ENCODE assay signal across 10 cellular contexts in genomic region chr15:44319385-44319784, GRCh38. TPM values are rescaled to one million over a fixed set of nuclear protein-coding genes. Genes with fewer than 3 reads are reported as not detected.
DNase-seq lines count a peak whose midpoint lies in the region; ATAC-seq, FAIRE-seq and TF ChIP-seq lines count a peak whose summit lies in the region.
"Had no signal": no experiment of that assay in that cellular context is flagged by ENCODE, and none has a peak within 500 bp of the region (broad histone marks: within the 10 kb centered on the region; RNA-seq: fewer than 3 reads in every experiment).

No MANE protein-coding gene starts in this region.

- RAD21 ChIA-PET in GM12878 (lab: Charles Lee; ENCODE audit: unreplicated experiment) = interaction anchor here (0.6 to 4.8 kb wide), 17 partner anchors 10 to 249 kb away, joined by 3 to 60 read pairs (median 5); partner anchors contain the start of gene GOLM2

- intact Hi-C loops in GM12878 (cut with micrococcal nuclease; ENCODE audit: unreplicated experiment) = loop anchor here (1.0 to 5.0 kb wide), 5 partner anchors 31 to 417 kb away; partner anchors contain the start of gene GOLM2

- in situ Hi-C loops in GM12878 (cut with MboI) = no loop called here

- no peak for TF ChIP-seq EP300 in GM12878 (IDR thresholded peaks at IDR 0.05; ENCODE audit: borderline replicate concordance in 1 of 2, control insufficient read depth in 1 of 2, low read depth in 2 of 2, low read length in 2 of 2)

- TF ChIP-seq CTCF in GM12878 (IDR thresholded peaks at IDR 0.05 in 2 of 3, conservative IDR thresholded peaks at IDR 0.05 in 1 of 3; ENCODE audit: control insufficient read depth in 2 of 3, extremely low read depth in 1 of 3, insufficient read depth in 1 of 3, low read depth in 3 of 3, low read length in 3 of 3) (peak; percentile 76 to 81 (median 80)), mesothelial cell of epicardium (IDR thresholded peaks at IDR 0.05; ENCODE audit: unreplicated experiment) (no peak)

- peaks cover 7% of the 10 kb centered on the region for H3K79me2 ChIP-seq in GM12878 (ENCODE audit: control insufficient read depth, insufficient read depth, low read length)

- TF ChIP-seq POLR2A in GM12878 (IDR thresholded peaks at IDR 0.05; ENCODE audit: low read depth, low read length) = no peak

- no peak overlapping the region for H3K4me3 Mint-ChIP-seq in mesothelial cell of epicardium

- H4K20me1 ChIP-seq in GM12878 (ENCODE audit: control insufficient read depth, insufficient read depth) = no peaks in the 10 kb centered on the region

- peaks cover 5% of the 10 kb centered on the region for H3K4me1 Mint-ChIP-seq in mesothelial cell of epicardium

- peak; percentile 97 for FAIRE-seq in GM12878 (lab: Jason Lieb, UNC)

- CTCF ChIA-PET in GM12878 (lab: Yijun Ruan, JAX) = interaction anchor here (0.6 to 7.2 kb wide), 23 partner anchors 8 to 472 kb away, joined by 3 to 77 read pairs (median 5); partner anchors contain the start of gene GOLM2

- H3K4me3 ChIP-seq in GM12878 = no peak overlapping the region

- H3K36me3 ChIP-seq in GM12878 (ENCODE audit: control insufficient read depth in 2 of 2, insufficient read depth in 2 of 2, low read length in 1 of 2) = no peaks in the 10 kb centered on the region
- H3K36me3 ChIP-seq: neutrophil had no signal

- no peaks in the 10 kb centered on the region for H3K9me3 ChIP-seq in GM12878 (replicated peaks; ENCODE audit: control insufficient read depth, insufficient read depth, low read length)
- H3K9me3 ChIP-seq: neutrophil had no signal

- DNase-seq in GM12878 (ENCODE audit: low read depth, low spot score) = peak; percentile 47
- no peak for DNase-seq in mesothelial cell of epicardium (ENCODE audit: low spot score in 2 of 2, unreplicated experiment in 2 of 2)
- DNase-seq in glomerular visceral epithelial cell (ENCODE audit: extremely low spot score) = no peak
- DNase-seq: activated effector memory CD4-positive, alpha-beta T cell treated with anti-CD3 and anti-CD28 coated beads, Interleukin-2, amount 50 U/mL, for 16 hours had no signal

- ATAC-seq in GM18499 (IDR thresholded peaks at IDR 0.05; ENCODE audit: insufficient read depth, unreplicated experiment) = peak; percentile 64
- peak; percentile 79 for ATAC-seq in GM21381 (IDR thresholded peaks at IDR 0.05; ENCODE audit: unreplicated experiment)
- peak; percentile 79 for ATAC-seq in HG03159 (IDR thresholded peaks at IDR 0.05; ENCODE audit: unreplicated experiment)
- ATAC-seq in GM12878 = peak; percentile 98
- ATAC-seq in GM19452 (IDR thresholded peaks at IDR 0.05; ENCODE audit: unreplicated experiment) = no peak
- no peak for ATAC-seq in GM21786 (IDR thresholded peaks at IDR 0.05; ENCODE audit: unreplicated experiment)

- no TSS peak for BruUV-seq in GM12878 (replicated peaks; lab: Mats Ljungman, UMichigan)

- peak overlapping the region; percentile 21 for H3K4me2 ChIP-seq in GM12878 (ENCODE audit: control insufficient read depth, insufficient read depth)

- H3K27me3 Mint-ChIP-seq in mesothelial cell of epicardium (ENCODE audit: low read depth) = no peaks in the 10 kb centered on the region

- H3K9me3 Mint-ChIP-seq in mesothelial cell of epicardium = no peaks in the 10 kb centered on the region

- 1% methylated on average over 4 of the region's 4 CpGs for WGBS in GM12878 (ENCODE audit: insufficient coverage, insufficient replicate concordance, low lambda C conversion rate, missing lambda C conversion rate)

- H3K27ac ChIP-seq in GM12878 (ENCODE audit: control insufficient read depth, insufficient read depth) = peak overlapping the region; percentile 71
- H3K27ac ChIP-seq: neutrophil had no signal

- H3K4me1 ChIP-seq in GM12878 (ENCODE audit: control insufficient read depth, insufficient read depth, low read length) = peaks cover 5% of the 10 kb centered on the region

- no peak overlapping the region for H3K27ac Mint-ChIP-seq in mesothelial cell of epicardium

- H2AFZ ChIP-seq in GM12878 (ENCODE audit: control insufficient read depth, low read depth, low read length) = peak overlapping the region; percentile 13

- TF ChIP-seq RAD21 in GM12878 (IDR thresholded peaks at IDR 0.05; ENCODE audit: insufficient read depth, low read depth, low read length) = peak; percentile 83

- POLR2A ChIA-PET in GM12878 (lab: Charles Lee) = interaction anchor here (0.9 to 3.6 kb wide), 3 partner anchors 9 to 31 kb away, joined by 3 to 14 read pairs (median 7); partner anchors contain the start of gene GOLM2

- peaks cover 5% of the 10 kb centered on the region for H3K36me3 Mint-ChIP-seq in mesothelial cell of epicardium

- no peaks in the 10 kb centered on the region for H3K27me3 ChIP-seq in GM12878 (replicated peaks in 1 of 2; ENCODE audit: control insufficient read depth in 2 of 2, insufficient read depth in 2 of 2, low read length in 1 of 2)
- H3K27me3 ChIP-seq: neutrophil had no signal

- H3K9ac ChIP-seq in GM12878 (ENCODE audit: control insufficient read depth, insufficient read depth, low read length) = peak overlapping the region; percentile 51; the same call in 1 of the 2 replicates

- SMC1A ChIA-PET in GM12878 (lab: Charles Lee; ENCODE audit: uncharacterized antibody, unreplicated experiment) = interaction anchor here (1.0 to 7.7 kb wide), 20 partner anchors 9 to 417 kb away, joined by 3 to 65 read pairs (median 4); partner anchors contain the start of genes CTDSPL2, GOLM2 and TRIM69

TF ChIP-seq in GM12878, 131 proteins besides CTCF, POLR2A, EP300 and RAD21 (continues in another document):
- TF ChIP-seq POU2F2 (IDR thresholded peaks at IDR 0.05; ENCODE audit: borderline replicate concordance, low read depth, low read length) = 0 out of 3 replicates have a peak, but pooled peaks have one; percentile 28
- peak; percentile 77 for TF ChIP-seq EED (IDR thresholded peaks at IDR 0.05; ENCODE audit: low read depth)
- TF ChIP-seq SIX5 (IDR thresholded peaks at IDR 0.05; ENCODE audit: low read depth, low read length, severe bottlenecking) = no peak
- TF ChIP-seq POLR2AphosphoS5 (IDR thresholded peaks at IDR 0.05; ENCODE audit: low read length) = no peak
- no peak for TF ChIP-seq TCF12 (IDR thresholded peaks at IDR 0.05; ENCODE audit: low read depth, low read length)
- TF ChIP-seq MYC (IDR thresholded peaks at IDR 0.05; ENCODE audit: insufficient read depth, insufficient read length, insufficient replicate concordance, low read length, severe bottlenecking) = no peak
- peak; percentile 77 for TF ChIP-seq SMARCA5 (IDR thresholded peaks at IDR 0.05)
- no peak for TF ChIP-seq USF2 (IDR thresholded peaks at IDR 0.05; ENCODE audit: borderline replicate concordance, low read depth, low read length)
- TF ChIP-seq RAD51 (IDR thresholded peaks at IDR 0.05) = no peak
- no peak for TF ChIP-seq HDAC6 (IDR thresholded peaks at IDR 0.05; ENCODE audit: unreplicated experiment)
- TF ChIP-seq MXI1 (IDR thresholded peaks at IDR 0.05; ENCODE audit: low read depth, low read length) = no peak
- TF ChIP-seq SMC3 (IDR thresholded peaks at IDR 0.05; ENCODE audit: borderline replicate concordance, low read length) = peak; percentile 71; the same call in 1 of the 2 replicates
- no peak for TF ChIP-seq GABPA (IDR thresholded peaks at IDR 0.05; ENCODE audit: low read depth)
- TF ChIP-seq IRF4 (IDR thresholded peaks at IDR 0.05; ENCODE audit: low read depth, low read length) = peak; percentile 62; the same call in 1 of the 2 replicates
- TF ChIP-seq TCF7 (IDR thresholded peaks at IDR 0.05; ENCODE audit: borderline replicate concordance) = no peak
- peak; percentile 47; the same call in 1 of the 2 replicates for TF ChIP-seq ATF7 (IDR thresholded peaks at IDR 0.05; ENCODE audit: low read depth)
- TF ChIP-seq ZNF217 (IDR thresholded peaks at IDR 0.05) = no peak
- TF ChIP-seq RELA (IDR thresholded peaks at IDR 0.05; ENCODE audit: borderline replicate concordance, partially characterized antibody) = no peak
- TF ChIP-seq ZNF384 (IDR thresholded peaks at IDR 0.05; ENCODE audit: borderline replicate concordance, low read depth, low read length) = no peak
- TF ChIP-seq ZNF24 (IDR thresholded peaks at IDR 0.05) = no peak

RNA-seq across cellular contexts. Expression of gene GOLM2, which starts 30.9 kb away (rescaled TPM):
- 58.5 and 73.6 TPM in 2 replicates for total RNA-seq in GM12878 (2013; cell fraction: nucleolus; rRNA removed)
- 47.4 and 49.6 TPM in 2 replicates for total RNA-seq in GM12878 (2014; rRNA removed)
- 58.9 and 59.2 TPM in 2 replicates for total RNA-seq in GM12878 (2014; rRNA removed; fragmentation: Illumina TruSeq; extraction: Trizol)
- 45.2 and 48.4 TPM in 2 replicates for total RNA-seq in GM12878 (2021)
- polyA plus RNA-seq in GM12878 (2011; ENCODE audit: low read depth) = 12.2 TPM
- 23.5 and 35.6 TPM in 2 replicates for polyA plus RNA-seq in GM12878 (2011; rRNA removed)
- polyA plus RNA-seq in GM12878 (2011; cell fraction: cytosol; rRNA removed) = 11.0 and 12.7 TPM in 2 replicates
- 7.1 and 10.0 TPM in 2 replicates for polyA plus RNA-seq in GM12878 (2011; cell fraction: nucleus; rRNA removed)
- 19.5 and 20.7 TPM in 2 replicates for polyA plus RNA-seq in GM12878 (2012)
- polyA plus RNA-seq in GM12878 (2014; fragmentation: Illumina TruSeq; extraction: Trizol) = 39.0 and 49.7 TPM in 2 replicates
- 10 to 100 TPM; 10.9 to 15.1 TPM for polyA plus RNA-seq in GM12878 (2014; fragmentation: Nextera tagmentation; extraction: Ambion mirVana)
- polyA plus RNA-seq in GM12878 (2014; rRNA removed) = 25.5 and 28.0 TPM in 2 replicates
- polyA plus RNA-seq in GM12878 (2016; fragmentation: Nextera tagmentation; extraction: Ambion mirVana) = 10 to 100 TPM; 46.1 to 47.1 TPM
- 18.8 and 22.5 TPM in 2 replicates for polyA minus RNA-seq in GM12878 (2011; rRNA and poly(A)+ RNA removed)
- polyA minus RNA-seq in GM12878 (2011; cell fraction: cytosol; rRNA and poly(A)+ RNA removed) = 13.9 and 15.1 TPM in 2 replicates
- polyA minus RNA-seq in GM12878 (2011; cell fraction: nucleus; rRNA and poly(A)+ RNA removed) = 10.9 and 22.2 TPM in 2 replicates
- total RNA-seq in mesothelial cell of epicardium = 84.7 to 88.6 TPM (median 85.0 TPM) in 3 replicates

Comparison
In these comparisons a context has a peak if more than half of its experiments do, and no peak if none do; other contexts are left out.
1. ATAC-seq: peak in GM18499 (single experiment), GM21381 (single experiment), HG03159 (single experiment) and GM12878 (single experiment); none in GM19452 (single experiment) and GM21786 (single experiment).